ENCODE assay signal across 1 cellular context in genomic region chr6:32148722-32149576, GRCh38.
TF ChIP-seq lines count a peak whose summit lies in the region.

No MANE protein-coding gene starts in this region.

TF ChIP-seq in HepG2, 621 proteins besides CTCF, POLR2A, EP300 and RAD21:
- no peak for TF ChIP-seq BRF2 (CRISPR knock-in tag; IDR thresholded peaks at IDR 0.05)
- TF ChIP-seq ZNF138 (CRISPR knock-in tag; IDR thresholded peaks at IDR 0.05; ENCODE audit: low read depth), result no peak
- no peak for TF ChIP-seq ZGPAT (CRISPR knock-in tag; IDR thresholded peaks at IDR 0.05)
- no peak for TF ChIP-seq RARG (CRISPR knock-in tag; IDR thresholded peaks at IDR 0.05; ENCODE audit: low read depth)
- TF ChIP-seq ATRX (CRISPR knock-in tag; IDR thresholded peaks at IDR 0.05; ENCODE audit: borderline replicate concordance), result no peak
- TF ChIP-seq ZNF460 (CRISPR knock-in tag; IDR thresholded peaks at IDR 0.05; ENCODE audit: borderline replicate concordance), result no peak
- no peak for TF ChIP-seq ATF7-NPFF (CRISPR knock-in tag; IDR thresholded peaks at IDR 0.05; ENCODE audit: low read depth)
- no peak for TF ChIP-seq ZNF558 (CRISPR knock-in tag; IDR thresholded peaks at IDR 0.05; ENCODE audit: borderline replicate concordance)
- no peak for TF ChIP-seq KDM3A (CRISPR knock-in tag; IDR thresholded peaks at IDR 0.05; ENCODE audit: low read depth)
- no peak for TF ChIP-seq ZKSCAN1 (IDR thresholded peaks at IDR 0.05; ENCODE audit: low read length)
- TF ChIP-seq ZNF468 (CRISPR knock-in tag; IDR thresholded peaks at IDR 0.05), result no peak
- no peak for TF ChIP-seq ZNF761 (CRISPR knock-in tag; conservative IDR thresholded peaks at IDR 0.05)
- TF ChIP-seq FOXA1 (IDR thresholded peaks at IDR 0.05), result no peak
- TF ChIP-seq FOXA1 (CRISPR knock-in tag; IDR thresholded peaks at IDR 0.05), result no peak
- no peak for TF ChIP-seq TRIM22 (IDR thresholded peaks at IDR 0.05)
- TF ChIP-seq PHB2 (IDR thresholded peaks at IDR 0.05; ENCODE audit: partially characterized antibody), result no peak
- TF ChIP-seq SP140L (CRISPR knock-in tag; IDR thresholded peaks at IDR 0.05; ENCODE audit: borderline replicate concordance), result no peak
